ENCODE assay signal across 8 cellular contexts in genomic region chr1:110106013-110106941, GRCh38. TPM values are rescaled to one million over a fixed set of nuclear protein-coding genes. Genes with fewer than 3 reads are reported as not detected.
DNase-seq lines count a peak whose midpoint lies in the region; ATAC-seq, FAIRE-seq and TF ChIP-seq lines count a peak whose summit lies in the region.

No MANE protein-coding gene starts in this region.

- H3K79me2 ChIP-seq in HepG2 (ENCODE audit: insufficient read depth, low read length), result no peaks in the 10 kb centered on the region

- no peak overlapping the region for H3K27ac ChIP-seq in HepG2 (ENCODE audit: extremely low read length, insufficient read depth, low read length)

- DNase-seq in Calu3 (peak; percentile 69), HCEC 1CT (peak; percentile 53), NCI-H2227 treated with DMSO at 0.1 percent for 48 hours (lab: John Stamatoyannopoulos, UW) (peak; percentile 74), choroid plexus epithelial cell (ENCODE audit: low read depth) (peak; percentile 84), HepG2 (ENCODE audit: low spot score) (peak; percentile 56)
- DNase-seq in activated CD4-positive, alpha-beta T cell treated with anti-CD3 and anti-CD28 coated beads for 24 hours (ENCODE audit: low read depth in 2 of 2), result peak; percentile 36 to 47
- DNase-seq in stimulated activated CD4-positive, alpha-beta T cell treated with anti-CD3 and anti-CD28 coated beads, TNF-alpha, amount 100 ng/mL, for 24 hours (ENCODE audit: low read depth in 3 of 3), result peak in 2 of 3 experiments; percentile 41 to 56

- no peak overlapping the region; the same call in 1 of the 2 replicates for H3K4me2 ChIP-seq in HepG2 (ENCODE audit: low read depth, low read length)

- H3K9me3 Mint-ChIP-seq in Calu3 (ENCODE audit: low read depth, unreplicated experiment), result no peaks in the 10 kb centered on the region

- peaks cover 75% of the 10 kb centered on the region for H3K27me3 Mint-ChIP-seq in Calu3 (ENCODE audit: unreplicated experiment)

- no peaks in the 10 kb centered on the region for H3K9me3 ChIP-seq in HepG2 (ENCODE audit: low read length)

- no peak for TF ChIP-seq POLR2A in HepG2 (IDR thresholded peaks at IDR 0.05; ENCODE audit: insufficient read depth in 1 of 2, low read depth in 2 of 2, low read length in 2 of 2)

- no TSS peak for BruUV-seq in Calu3 (replicated peaks; lab: Mats Ljungman, UMichigan)
- no TSS peak for BruUV-seq in HepG2 (replicated peaks; lab: Mats Ljungman, UMichigan)

- H4K20me1 ChIP-seq in HepG2 (ENCODE audit: insufficient read depth, low read length), result no peaks in the 10 kb centered on the region

- POLR2A ChIA-PET in HepG2 (lab: Yijun Ruan, JAX), result interaction anchor here (1.0 kb wide), 1 partner anchor 54 kb away, joined by 3 read pairs; no protein-coding TSS in a partner anchor

- no peak overlapping the region for H3K27ac Mint-ChIP-seq in Calu3 (ENCODE audit: unreplicated experiment)

- peak; percentile 81 for TF ChIP-seq RAD21 in HepG2 (CRISPR knock-in tag; IDR thresholded peaks at IDR 0.05)

- 0% methylated on average over 4 of the region's 8 CpGs for WGBS in HepG2 (ENCODE audit: low lambda C conversion rate)

- peak; percentile 94 for ATAC-seq in HepG2
- no peak for ATAC-seq in GM18861 (IDR thresholded peaks at IDR 0.05; ENCODE audit: unreplicated experiment)

- no peak overlapping the region for H3K4me3 Mint-ChIP-seq in Calu3 (ENCODE audit: low read depth, unreplicated experiment)

- no peaks in the 10 kb centered on the region for H3K4me1 ChIP-seq in HepG2 (ENCODE audit: insufficient read depth, low read length)

- TF ChIP-seq EP300 in HepG2 (IDR thresholded peaks at IDR 0.05; ENCODE audit: low read depth in 2 of 2, low read length in 2 of 2), result no peak
- TF ChIP-seq EP300 in HepG2 (CRISPR knock-in tag; IDR thresholded peaks at IDR 0.05; ENCODE audit: borderline replicate concordance), result no peak

- intact Hi-C loops in Calu3 (cut with micrococcal nuclease; ENCODE audit: unreplicated experiment), result no loop called here
- intact Hi-C loops in HepG2 (cut with micrococcal nuclease; ENCODE audit: unreplicated experiment), result loop anchor here (1.0 to 2.0 kb wide), 3 partner anchors 18 to 75 kb away; no protein-coding TSS in a partner anchor

- H3K4me3 ChIP-seq in choroid plexus epithelial cell (ENCODE audit: low read depth, low read length), result no peak overlapping the region
- no peak overlapping the region for H3K4me3 ChIP-seq in HepG2 (replicated peaks in 1 of 3; ENCODE audit: insufficient read depth in 1 of 3, low read depth in 2 of 3, low read length in 3 of 3)

- H2AFZ ChIP-seq in HepG2 (ENCODE audit: low read length), result no peak overlapping the region

- H3K27me3 ChIP-seq in HepG2 (ENCODE audit: control insufficient read depth in 1 of 2, insufficient read depth in 2 of 2, low read length in 2 of 2), result peaks cover 5 to 39% of the 10 kb centered on the region in 2 experiments; a peak in 4 of 5 replicates

- H3K36me3 Mint-ChIP-seq in Calu3 (ENCODE audit: insufficient read depth, unreplicated experiment), result peaks cover 5% of the 10 kb centered on the region

- peak; percentile 80 for FAIRE-seq in HepG2 (lab: Jason Lieb, UNC)

- no peak overlapping the region for H3K9ac ChIP-seq in HepG2 (ENCODE audit: insufficient read depth, low read depth, low read length)

- in situ Hi-C loops in HepG2 (cut with HindIII; ENCODE audit: extremely low pct_ligation_motif_present, low pct_unique_long_range_greater_than_20kb), result loop anchor here (5.0 kb wide), 1 partner anchor 54 kb away; no protein-coding TSS in a partner anchor

- no peaks in the 10 kb centered on the region for H3K4me1 Mint-ChIP-seq in Calu3 (ENCODE audit: low read depth, unreplicated experiment)

- no peaks in the 10 kb centered on the region for H3K36me3 ChIP-seq in HepG2 (replicated peaks in 1 of 2; ENCODE audit: control insufficient read depth in 1 of 2, insufficient read depth in 2 of 2, low read length in 2 of 2)

- no peak for TF ChIP-seq CTCF in Calu3 (IDR thresholded peaks at IDR 0.05; ENCODE audit: unreplicated experiment)
- TF ChIP-seq CTCF in choroid plexus epithelial cell (conservative IDR thresholded peaks at IDR 0.05; ENCODE audit: low read depth, low read length), result peak; percentile 92
- peak; percentile 97 for TF ChIP-seq CTCF in HepG2 (CRISPR knock-in tag; IDR thresholded peaks at IDR 0.05)

- CTCF ChIA-PET in Calu3 (lab: Charles Lee), result interaction anchor here (1.1 to 1.6 kb wide), 3 partner anchors 8 to 77 kb away, joined by 3 to 10 read pairs (median 3); no protein-coding TSS in a partner anchor
- CTCF ChIA-PET in HepG2 (lab: Yijun Ruan, JAX; ENCODE audit: low intra/inter-chr PET ratio, low total read pairs), result interaction anchor here (0.6 to 2.0 kb wide), 5 partner anchors 17 to 77 kb away, joined by 3 to 20 read pairs (median 9); no protein-coding TSS in a partner anchor

RNA-seq across cellular contexts. Expression of gene UBL4B, which starts 6.0 kb away (rescaled TPM):
- not detected in 2 replicates for total RNA-seq in Calu3 (2022)
- not detected in 2 replicates for total RNA-seq in HepG2 (2016; rRNA removed; fragmentation: Illumina TruSeq; extraction: Trizol)
- not detected in 2 replicates for total RNA-seq in HepG2 (2016; cell fraction: cytosol; rRNA removed; fragmentation: Illumina TruSeq; extraction: Trizol; ENCODE audit: low read depth)
- not detected in 2 replicates for total RNA-seq in HepG2 (2016; cell fraction: insoluble cytoplasmic fraction; rRNA removed; fragmentation: Illumina TruSeq; extraction: Trizol)
- not detected in 2 replicates for total RNA-seq in HepG2 (2016; cell fraction: membrane; rRNA removed; fragmentation: Illumina TruSeq; extraction: Trizol)
- total RNA-seq in HepG2 (2016; cell fraction: nucleus; rRNA removed; fragmentation: Illumina TruSeq; extraction: Trizol), result not detected in 2 replicates
- not detected in 2 replicates for polyA plus RNA-seq in HepG2 (2011; rRNA removed)
- polyA plus RNA-seq in HepG2 (2011; cell fraction: cytosol; rRNA removed), result not detected in 2 replicates
- polyA plus RNA-seq in HepG2 (2011; cell fraction: nucleus; rRNA removed), result not detected in 2 replicates
- not detected in 2 replicates for polyA plus RNA-seq in HepG2 (2012)
- not detected in 2 replicates for polyA plus RNA-seq in HepG2 (2016; cell fraction: cytosol; fragmentation: Illumina TruSeq; extraction: Trizol; ENCODE audit: low read depth)
- polyA plus RNA-seq in HepG2 (2016; cell fraction: insoluble cytoplasmic fraction; fragmentation: Illumina TruSeq; extraction: Trizol; ENCODE audit: low read depth), result not detected in 2 replicates
- not detected in 2 replicates for polyA plus RNA-seq in HepG2 (2016; cell fraction: membrane; fragmentation: Illumina TruSeq; extraction: Trizol; ENCODE audit: low read depth)
- not detected in 2 replicates for polyA plus RNA-seq in HepG2 (2016; cell fraction: nucleus; fragmentation: Illumina TruSeq; extraction: Trizol; ENCODE audit: insufficient read depth, low read depth)
- polyA minus RNA-seq in HepG2 (2011; rRNA and poly(A)+ RNA removed; ENCODE audit: low replicate concordance), result not detected in 2 replicates
- not detected in 2 replicates for polyA minus RNA-seq in HepG2 (2011; cell fraction: cytosol; rRNA and poly(A)+ RNA removed)
- not detected in 2 replicates for polyA minus RNA-seq in HepG2 (2011; cell fraction: nucleus; rRNA and poly(A)+ RNA removed)

RNA-seq across cellular contexts. Expression of gene ALX3, which starts 35.8 kb away (rescaled TPM):
- total RNA-seq in Calu3 (2022), result not detected in 2 replicates
- total RNA-seq in HepG2 (2016; rRNA removed; fragmentation: Illumina TruSeq; extraction: Trizol), result not detected in 2 replicates
- total RNA-seq in HepG2 (2016; cell fraction: cytosol; rRNA removed; fragmentation: Illumina TruSeq; extraction: Trizol; ENCODE audit: low read depth), result not detected in 2 replicates
- not detected in 2 replicates for total RNA-seq in HepG2 (2016; cell fraction: insoluble cytoplasmic fraction; rRNA removed; fragmentation: Illumina TruSeq; extraction: Trizol)
- not detected in 2 replicates for total RNA-seq in HepG2 (2016; cell fraction: membrane; rRNA removed; fragmentation: Illumina TruSeq; extraction: Trizol)
- total RNA-seq in HepG2 (2016; cell fraction: nucleus; rRNA removed; fragmentation: Illumina TruSeq; extraction: Trizol), result not detected in 2 replicates
- polyA plus RNA-seq in HepG2 (2011; rRNA removed), result not detected in 2 replicates
- not detected in 2 replicates for polyA plus RNA-seq in HepG2 (2011; cell fraction: cytosol; rRNA removed)
- not detected in 2 replicates for polyA plus RNA-seq in HepG2 (2011; cell fraction: nucleus; rRNA removed)
- not detected in 2 replicates for polyA plus RNA-seq in HepG2 (2012)
- polyA plus RNA-seq in HepG2 (2016; cell fraction: cytosol; fragmentation: Illumina TruSeq; extraction: Trizol; ENCODE audit: low read depth), result not detected in 2 replicates
- not detected in 2 replicates for polyA plus RNA-seq in HepG2 (2016; cell fraction: insoluble cytoplasmic fraction; fragmentation: Illumina TruSeq; extraction: Trizol; ENCODE audit: low read depth)
- polyA plus RNA-seq in HepG2 (2016; cell fraction: membrane; fragmentation: Illumina TruSeq; extraction: Trizol; ENCODE audit: low read depth), result not detected in 2 replicates
- not detected in 2 replicates for polyA plus RNA-seq in HepG2 (2016; cell fraction: nucleus; fragmentation: Illumina TruSeq; extraction: Trizol; ENCODE audit: insufficient read depth, low read depth)
- not detected in 2 replicates for polyA minus RNA-seq in HepG2 (2011; rRNA and poly(A)+ RNA removed; ENCODE audit: low replicate concordance)
- polyA minus RNA-seq in HepG2 (2011; cell fraction: cytosol; rRNA and poly(A)+ RNA removed), result not detected in 2 replicates
- polyA minus RNA-seq in HepG2 (2011; cell fraction: nucleus; rRNA and poly(A)+ RNA removed), result not detected in 2 replicates

RNA-seq across cellular contexts. Expression of gene SLC6A17, which starts 44.0 kb away (rescaled TPM):
- total RNA-seq in Calu3 (2022) (0.20 and 0.24 TPM in 2 replicates), HepG2 (2016; rRNA removed; fragmentation: Illumina TruSeq; extraction: Trizol) (not detected in 2 replicates)
- total RNA-seq in HepG2 (2016; cell fraction: cytosol; rRNA removed; fragmentation: Illumina TruSeq; extraction: Trizol; ENCODE audit: low read depth), result not detected in 2 replicates
- not detected in 2 replicates for total RNA-seq in HepG2 (2016; cell fraction: insoluble cytoplasmic fraction; rRNA removed; fragmentation: Illumina TruSeq; extraction: Trizol)
- total RNA-seq in HepG2 (2016; cell fraction: membrane; rRNA removed; fragmentation: Illumina TruSeq; extraction: Trizol), result not detected in 2 replicates
- total RNA-seq in HepG2 (2016; cell fraction: nucleus; rRNA removed; fragmentation: Illumina TruSeq; extraction: Trizol), result not detected in 2 replicates
- polyA plus RNA-seq in HepG2 (2011; rRNA removed), result not detected in 2 replicates
- not detected in 2 replicates for polyA plus RNA-seq in HepG2 (2011; cell fraction: cytosol; rRNA removed)
- not detected in 2 replicates for polyA plus RNA-seq in HepG2 (2011; cell fraction: nucleus; rRNA removed)
- polyA plus RNA-seq in HepG2 (2012), result not detected in 2 replicates
- polyA plus RNA-seq in HepG2 (2016; cell fraction: cytosol; fragmentation: Illumina TruSeq; extraction: Trizol; ENCODE audit: low read depth), result not detected in 2 replicates
- not detected in 2 replicates for polyA plus RNA-seq in HepG2 (2016; cell fraction: insoluble cytoplasmic fraction; fragmentation: Illumina TruSeq; extraction: Trizol; ENCODE audit: low read depth)
- not detected in 2 replicates for polyA plus RNA-seq in HepG2 (2016; cell fraction: membrane; fragmentation: Illumina TruSeq; extraction: Trizol; ENCODE audit: low read depth)
- polyA plus RNA-seq in HepG2 (2016; cell fraction: nucleus; fragmentation: Illumina TruSeq; extraction: Trizol; ENCODE audit: insufficient read depth, low read depth), result not detected in 2 replicates
- 0.02 TPM in 1 of 2 replicates, not detected in the other for polyA minus RNA-seq in HepG2 (2011; rRNA and poly(A)+ RNA removed; ENCODE audit: low replicate concordance)
- not detected in 2 replicates for polyA minus RNA-seq in HepG2 (2011; cell fraction: cytosol; rRNA and poly(A)+ RNA removed)
- polyA minus RNA-seq in HepG2 (2011; cell fraction: nucleus; rRNA and poly(A)+ RNA removed), result not detected in 2 replicates
